ENCODE assay signal across 8 cellular contexts in the genomic region with DNA sequence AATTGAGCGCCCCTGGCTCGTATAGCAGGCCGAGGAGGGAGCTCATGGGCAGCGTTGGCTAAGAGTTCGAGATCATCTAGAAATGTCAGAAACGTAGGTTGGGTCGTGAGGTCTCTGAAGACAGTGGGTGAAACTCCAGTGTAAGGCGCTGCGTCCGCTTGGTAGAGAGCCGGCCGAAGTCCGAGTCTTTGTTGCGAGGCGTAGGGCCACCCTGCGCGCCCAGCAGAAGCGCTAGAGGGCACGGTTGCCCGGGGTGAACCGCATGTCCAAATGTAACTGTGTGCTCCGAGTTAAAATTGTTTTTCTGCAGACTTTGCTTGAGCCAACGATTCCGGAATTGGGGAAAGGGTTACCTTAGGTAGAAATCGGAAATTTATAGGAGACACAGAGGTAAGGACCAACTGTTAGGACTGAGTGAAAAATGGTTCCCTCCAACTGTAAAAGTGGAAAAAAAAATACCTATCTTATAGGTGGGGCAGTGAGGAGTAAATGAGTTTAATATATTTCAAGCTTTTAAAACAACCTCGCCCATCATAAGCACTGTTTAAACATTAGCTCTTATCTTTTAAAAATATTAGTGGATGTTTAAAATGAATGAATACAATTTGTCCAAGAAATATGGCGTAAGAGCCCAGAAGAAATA. TPM values are rescaled to one million over a fixed set of nuclear protein-coding genes. Genes with fewer than 3 reads are reported as not detected.
DNase-seq lines count a peak whose midpoint lies in the region; ATAC-seq and TF ChIP-seq lines count a peak whose summit lies in the region.

No MANE protein-coding gene starts in this region.

- no peaks in the 10 kb centered on the region for H3K9me3 ChIP-seq in neural progenitor cell (ENCODE audit: low read depth)

- H3K4me3 ChIP-seq in BJ (ENCODE audit: low read depth, low read length) (peak overlapping the region; percentile 59), neural progenitor cell (peak overlapping the region; percentile 58)

- H3K9ac ChIP-seq in neural progenitor cell: no peak overlapping the region

- POLR2A ChIA-PET in BJ (lab: Charles Lee): no interaction called here

- H2AFZ ChIP-seq in neural progenitor cell (replicated peaks): peak overlapping the region; percentile 85

- no peaks in the 10 kb centered on the region for H4K20me1 ChIP-seq in neural progenitor cell (ENCODE audit: low read depth)

- H3K4me1 Mint-ChIP-seq in neural progenitor cell: peaks cover 30% of the 10 kb centered on the region

- ATAC-seq in GM18517 (IDR thresholded peaks at IDR 0.05; ENCODE audit: unreplicated experiment) (peak; percentile 11), HG03280 (IDR thresholded peaks at IDR 0.05; ENCODE audit: unreplicated experiment) (peak; percentile 11)
- ATAC-seq in activated naive CD4-positive, alpha-beta T cell treated with anti-CD3 and anti-CD28 coated beads, Interleukin-2, amount 50 U/mL, for 72 hours: peak; percentile 0 to 15

- H3K9me3 Mint-ChIP-seq in activated naive CD4-positive, alpha-beta T cell treated with anti-CD3 and anti-CD28 coated beads, Interleukin-2, amount 50 U/mL, for 72 hours: no peaks in the 10 kb centered on the region
- no peaks in the 10 kb centered on the region for H3K9me3 Mint-ChIP-seq in neural progenitor cell

- H3F3A ChIP-seq in neural progenitor cell (ENCODE audit: low read depth): peaks cover 22% of the 10 kb centered on the region

- peaks cover 44% of the 10 kb centered on the region in 2 donors for H3K36me3 Mint-ChIP-seq in activated naive CD4-positive, alpha-beta T cell treated with anti-CD3 and anti-CD28 coated beads, Interleukin-2, amount 50 U/mL, for 72 hours
- H3K36me3 Mint-ChIP-seq in neural progenitor cell: no peaks in the 10 kb centered on the region

- H3K27ac ChIP-seq in neural progenitor cell: no peak overlapping the region

- H3K27me3 ChIP-seq in BJ (ENCODE audit: control insufficient read depth, insufficient read depth, low read length) (no peaks in the 10 kb centered on the region), neural progenitor cell (peaks cover 23% of the 10 kb centered on the region)

- H3K79me2 ChIP-seq in neural progenitor cell (ENCODE audit: low read depth): peaks cover 17% of the 10 kb centered on the region

- CTCF ChIA-PET in BJ (lab: Yijun Ruan, JAX): interaction anchor here (1.1 to 5.2 kb wide), 7 partner anchors 10 to 101 kb away, joined by 3 to 36 read pairs (median 5); no protein-coding TSS in a partner anchor

- peak overlapping the region; percentile 96 for H3K4me3 Mint-ChIP-seq in neural progenitor cell

- peak overlapping the region; percentile 99 to 100 for H3K27ac Mint-ChIP-seq in activated naive CD4-positive, alpha-beta T cell treated with anti-CD3 and anti-CD28 coated beads, Interleukin-2, amount 50 U/mL, for 72 hours
- H3K27ac Mint-ChIP-seq in neural progenitor cell: peak overlapping the region; percentile 69

- H3K36me3 ChIP-seq in BJ (ENCODE audit: control insufficient read depth, insufficient read depth, low read length) (0 out of 2 replicates have a peak, but pooled peaks cover 1% of the 10 kb centered on the region), neural progenitor cell (no peaks in the 10 kb centered on the region)

- H3K4me2 ChIP-seq in neural progenitor cell: peak overlapping the region; percentile 75

- TF ChIP-seq CTCF in BJ (IDR thresholded peaks at IDR 0.05; ENCODE audit: insufficient read depth, low read depth, low read length) (peak; percentile 73), neural progenitor cell (IDR thresholded peaks at IDR 0.05) (peak; percentile 48)

- peaks cover 36% of the 10 kb centered on the region for H3K4me1 ChIP-seq in neural progenitor cell

- DNase-seq in BJ (ENCODE audit: low read depth): no peak
- peak; percentile 76 to 81 for DNase-seq in NOMO-1 (lab: John Stamatoyannopoulos, UW; ENCODE audit: unreplicated experiment in 2 of 2)
- peak in 1 of 2 donors; percentile 48 for DNase-seq in activated naive CD4-positive, alpha-beta T cell treated with anti-CD3 and anti-CD28 coated beads, Interleukin-2, amount 50 U/mL, for 72 hours (ENCODE audit: low spot score in 2 of 2)
- DNase-seq in globus pallidus (ENCODE audit: low spot score): peak; percentile 82
- peak; percentile 73 for DNase-seq in neural progenitor cell (ENCODE audit: low spot score)
- DNase-seq in NCI-H345 treated with DMSO at 0.1 percent for 48 hours (lab: John Stamatoyannopoulos, UW; ENCODE audit: unreplicated experiment): no peak

- H3K27me3 Mint-ChIP-seq in neural progenitor cell (ENCODE audit: insufficient read depth, low read depth): peaks cover 20% of the 10 kb centered on the region

RNA-seq across cellular contexts. Expression of gene SIAH2, which starts 1.0 kb away (rescaled TPM):
- polyA plus RNA-seq in BJ (2011; rRNA removed): 34.2 and 39.3 TPM in 2 replicates
- polyA minus RNA-seq in BJ (2011; rRNA and poly(A)+ RNA removed): 69.8 and 114 TPM in 2 replicates
- 10 to 100 TPM; 68.3 to 74.7 TPM for total RNA-seq in activated naive CD4-positive, alpha-beta T cell treated with anti-CD3 and anti-CD28 coated beads, Interleukin-2, amount 50 U/mL, for 72 hours
- 14.6 TPM in 2 replicates for total RNA-seq in neural progenitor cell (ENCODE audit: low replicate concordance)

Comparison
In these comparisons a context has a peak if more than half of its experiments do, and no peak if none do; other contexts are left out.
1. DNase-seq: peak in NOMO-1 (2 of 2), globus pallidus (single experiment) and neural progenitor cell (single experiment); none in BJ (single experiment) and NCI-H345 treated with DMSO at 0.1 percent for 48 hours (single experiment).
2. Peak in every context shown above with its lines, with median percentiles within 50 percentile points of each other: ATAC-seq.